Comparison of ENCODE assay signal across 12 cellular contexts in the genomic region with DNA sequence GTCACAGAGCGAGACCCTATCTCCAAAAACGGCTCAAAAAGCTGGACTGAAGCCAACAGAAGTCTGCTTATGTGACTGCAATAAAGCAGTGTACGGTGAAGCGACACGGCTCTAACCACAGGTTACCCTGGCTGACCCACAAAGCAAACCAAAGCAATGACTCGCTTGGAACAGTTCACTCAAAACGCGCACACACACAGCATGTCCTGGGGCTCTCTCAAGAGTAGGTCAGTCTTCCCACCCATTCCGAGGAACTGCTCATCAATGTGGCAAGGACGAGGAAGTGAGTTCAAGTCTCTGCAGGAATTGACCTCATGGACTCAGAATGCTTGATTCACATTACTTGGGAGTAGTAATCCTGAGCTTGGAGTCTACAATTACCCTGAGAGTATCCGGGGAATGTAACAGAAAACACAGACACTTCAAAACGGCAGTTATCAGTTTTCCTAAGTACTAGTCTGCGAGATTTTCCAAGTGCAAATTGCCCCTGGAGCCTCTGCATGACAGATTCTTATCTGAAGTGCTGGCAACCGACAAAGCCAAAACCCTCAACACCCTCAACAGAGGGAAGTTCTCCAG. TPM values are rescaled to one million over a fixed set of nuclear protein-coding genes. Genes with fewer than 3 reads are reported as not detected.
DNase-seq lines count a peak whose midpoint lies in the region; ATAC-seq, FAIRE-seq and TF ChIP-seq lines count a peak whose summit lies in the region.
"Had no signal": no experiment of that assay in that cellular context is flagged by ENCODE, and none has a peak within 500 bp of the region (broad histone marks: within the 10 kb centered on the region; RNA-seq: fewer than 3 reads in every experiment).

No MANE protein-coding gene starts in this region.

- TF ChIP-seq EP300 in A549 (IDR thresholded peaks at IDR 0.05): no peak

- 22% methylated on average over 14 of the region's 14 CpGs for WGBS in A549 (ENCODE audit: missing lambda C conversion rate)

- peaks cover 6% of the 10 kb centered on the region; the same call in 1 of the 2 replicates for H4K20me1 ChIP-seq in HCT116 (ENCODE audit: insufficient read depth)

- ATAC-seq in A549: peak; percentile 37 to 73; a peak in 3 of 6 replicates
- ATAC-seq in HCT116: peak; percentile 79
- no peak for ATAC-seq in T-cell (replicated peaks in 1 of 4)

- BruUV-seq in HCT116 (replicated peaks; lab: Mats Ljungman, UMichigan): no TSS peak

- H3K4me2 ChIP-seq in A549 (peak overlapping the region; percentile 65), HCT116 (ENCODE audit: low read length) (peak overlapping the region; percentile 46)

- peaks cover 67% of the 10 kb centered on the region for H3K36me3 Mint-ChIP-seq in activated CD4-positive, alpha-beta memory T cell treated with anti-CD3 and anti-CD28 coated beads, Interleukin-2, amount 10 ng/mL, durations not matched to agents 7 days and 5 days (ENCODE audit: low read depth)
- peaks cover 41% of the 10 kb centered on the region for H3K36me3 Mint-ChIP-seq in T-cell

- no peak overlapping the region for H3K27ac Mint-ChIP-seq in activated CD4-positive, alpha-beta memory T cell treated with anti-CD3 and anti-CD28 coated beads, Interleukin-2, amount 10 ng/mL, durations not matched to agents 7 days and 5 days
- no peak overlapping the region for H3K27ac Mint-ChIP-seq in T-cell

- DNase-seq in A549 (ENCODE audit: low read depth in 1 of 2, low spot score in 1 of 2): peak; percentile 43 to 78
- peak; percentile 61 for DNase-seq in HCT116 (ENCODE audit: low read depth, low spot score)
- peak; percentile 34 for DNase-seq in activated CD4-positive, alpha-beta memory T cell treated with anti-CD3 and anti-CD28 coated beads, Interleukin-2, amount 10 ng/mL, durations not matched to agents 7 days and 5 days
- DNase-seq in iris pigment epithelial cell (ENCODE audit: low read depth): peak; percentile 94
- DNase-seq in T-cell: no peak
- no peak for DNase-seq in germinal center (ENCODE audit: low spot score)
- no peak for DNase-seq in cerebellum (ENCODE audit: low spot score)
- DNase-seq in GM12892 (ENCODE audit: insufficient read length): no peak
- DNase-seq: DND-41, heart left ventricle, NCI-H1930, right cardiac atrium had no signal

- H3K9me2 ChIP-seq in HCT116 (ENCODE audit: insufficient read depth): no peaks in the 10 kb centered on the region

- peaks cover 20% of the 10 kb centered on the region for H3K4me1 Mint-ChIP-seq in activated CD4-positive, alpha-beta memory T cell treated with anti-CD3 and anti-CD28 coated beads, Interleukin-2, amount 10 ng/mL, durations not matched to agents 7 days and 5 days
- H3K4me1 Mint-ChIP-seq in T-cell: peaks cover 0 to 3% (median 0%) of the 10 kb centered on the region in 3 donors

- H3K4me3 ChIP-seq in A549 (no peak overlapping the region), HCT116 (replicated peaks in 1 of 2; ENCODE audit: low read depth in 1 of 2, low read length in 2 of 2) (no peak overlapping the region)
- H3K4me3 ChIP-seq: heart left ventricle had no signal

- no peak for TF ChIP-seq POLR2A in A549 (IDR thresholded peaks at IDR 0.05; ENCODE audit: low read length)
- TF ChIP-seq POLR2A in HCT116 (IDR thresholded peaks at IDR 0.05; ENCODE audit: borderline replicate concordance, extremely low read depth, insufficient read depth, insufficient read length): no peak
- no peak for TF ChIP-seq POLR2A in GM12892 (IDR thresholded peaks at IDR 0.05; ENCODE audit: low read depth, low read length)

- H3K9ac ChIP-seq in HCT116 (ENCODE audit: low read length): 0 out of 2 replicates have a peak overlapping the region, but pooled peaks have one; percentile 21

- peaks cover 49 to 56% of the 10 kb centered on the region in 2 experiments; a peak in 3 of 4 replicates for H3K36me3 ChIP-seq in HCT116 (ENCODE audit: control insufficient read depth in 1 of 2, insufficient read depth in 2 of 2, low read length in 2 of 2)

- H3K9me3 Mint-ChIP-seq in activated CD4-positive, alpha-beta memory T cell treated with anti-CD3 and anti-CD28 coated beads, Interleukin-2, amount 10 ng/mL, durations not matched to agents 7 days and 5 days: no peaks in the 10 kb centered on the region
- H3K9me3 Mint-ChIP-seq in T-cell: no peaks in the 10 kb centered on the region

- H3K4me1 ChIP-seq in A549: peaks cover 39% of the 10 kb centered on the region
- H3K4me1 ChIP-seq in HCT116 (ENCODE audit: control insufficient read depth in 1 of 2, insufficient read depth in 2 of 2, low read length in 2 of 2): peaks cover 24 to 36% of the 10 kb centered on the region in 2 experiments

- no peaks in the 10 kb centered on the region for H3K27me3 Mint-ChIP-seq in activated CD4-positive, alpha-beta memory T cell treated with anti-CD3 and anti-CD28 coated beads, Interleukin-2, amount 10 ng/mL, durations not matched to agents 7 days and 5 days
- no peaks in the 10 kb centered on the region for H3K27me3 Mint-ChIP-seq in T-cell

- intact Hi-C loops in HCT116 (cut with micrococcal nuclease): no loop called here

- no peaks in the 10 kb centered on the region for H3K27me3 ChIP-seq in HCT116 (ENCODE audit: insufficient read depth, low read length)
- H3K27me3 ChIP-seq: heart left ventricle had no signal

- no peak for TF ChIP-seq CTCF in A549 (IDR thresholded peaks at IDR 0.05)
- TF ChIP-seq CTCF in HCT116 (IDR thresholded peaks at IDR 0.05 in 2 of 3, conservative IDR thresholded peaks at IDR 0.05 in 1 of 3; ENCODE audit: borderline replicate concordance in 1 of 3, insufficient read depth in 1 of 3, low read depth in 2 of 3, low read length in 2 of 3): no peak

- H3K27ac ChIP-seq in A549: peak overlapping the region; percentile 42 to 68; a peak in 5 of 6 replicates
- H3K27ac ChIP-seq in HCT116 (ENCODE audit: low read depth, low read length): peak overlapping the region; percentile 29; the same call in 1 of the 2 replicates
- H3K27ac ChIP-seq: heart left ventricle had no signal

- peak; percentile 93 for FAIRE-seq in A549 (lab: Jason Lieb, UNC)
- FAIRE-seq in GM12892 (lab: Jason Lieb, UNC): no peak

- no peak overlapping the region for H3K4me3 Mint-ChIP-seq in activated CD4-positive, alpha-beta memory T cell treated with anti-CD3 and anti-CD28 coated beads, Interleukin-2, amount 10 ng/mL, durations not matched to agents 7 days and 5 days
- H3K4me3 Mint-ChIP-seq in T-cell: no peak overlapping the region

- peaks cover 11% of the 10 kb centered on the region; the same call in 1 of the 2 replicates for H3K79me2 ChIP-seq in HCT116 (ENCODE audit: insufficient read depth, low read length)

- H2AFZ ChIP-seq in HCT116 (ENCODE audit: low read depth, low read length, poor library complexity, severe bottlenecking): no peak overlapping the region

- H3K9me3 ChIP-seq in A549: no peaks in the 10 kb centered on the region
- H3K9me3 ChIP-seq in HCT116 (ENCODE audit: control insufficient read depth in 1 of 2, insufficient read depth in 1 of 2, low read depth in 1 of 2, low read length in 2 of 2): no peaks in the 10 kb centered on the region
- H3K9me3 ChIP-seq: heart left ventricle had no signal

- TF ChIP-seq RAD21 in A549 (conservative IDR thresholded peaks at IDR 0.05 in 1 of 2, IDR thresholded peaks at IDR 0.05 in 1 of 2) (no peak), HCT116 (IDR thresholded peaks at IDR 0.05; ENCODE audit: low read depth) (no peak)

- RAD21 ChIA-PET in HCT116 (lab: Charles Lee; ENCODE audit: low non-redundant PET in 1 of 2, low total read pairs in 2 of 2, uncharacterized antibody in 2 of 2, unreplicated experiment in 2 of 2): no interaction called here

- POLR2A ChIA-PET in A549 (lab: Yijun Ruan, JAX) (interaction anchor here (1.0 kb wide), 1 partner anchor 32 kb away, joined by 5 read pairs; the partner anchor contains the start of gene ARRB2), HCT116 (lab: Charles Lee) (no interaction called here), T-cell (lab: Charles Lee) (no interaction called here)
- POLR2A ChIA-PET in activated CD4-positive, alpha-beta memory T cell treated with anti-CD3 and anti-CD28 coated beads, Interleukin-2, amount 10 ng/mL, durations not matched to agents 7 days and 5 days (lab: Charles Lee): interaction anchor here (0.9 kb wide), 1 partner anchor 12 kb away, joined by 3 read pairs; no protein-coding TSS in a partner anchor

- CTCF ChIA-PET in A549 (lab: Yijun Ruan, JAX): interaction anchor here (0.7 to 2.1 kb wide), 8 partner anchors 10 to 217 kb away, joined by 3 to 6 read pairs (median 4); partner anchors contain the start of gene PELP1
- CTCF ChIA-PET in HCT116 (lab: Charles Lee): no interaction called here
- CTCF ChIA-PET in activated CD4-positive, alpha-beta memory T cell treated with anti-CD3 and anti-CD28 coated beads, Interleukin-2, amount 10 ng/mL, durations not matched to agents 7 days and 5 days (lab: Charles Lee): no interaction called here
- CTCF ChIA-PET in T-cell (lab: Charles Lee): no interaction called here

RNA-seq across cellular contexts. Expression of gene PELP1, which starts 25.4 kb away (rescaled TPM):
- polyA plus RNA-seq in A549 (2011; rRNA removed): 30.2 and 35.5 TPM in 2 replicates
- polyA plus RNA-seq in A549 (2012; cell fraction: cytosol; rRNA removed): 46.1 and 63.3 TPM in 2 replicates
- polyA plus RNA-seq in A549 (2012; cell fraction: nucleus; rRNA removed): 173 and 242 TPM in 2 replicates
- 52.5 to 60.0 TPM (median 56.1 TPM) in 3 replicates for polyA plus RNA-seq in A549 (2017; fragmentation: RNase III; extraction: RNeasy Plus Mini Kit Qiagen cat#74134 plus additional on column Dnase treatment)
- 55.6 and 68.2 TPM in 2 replicates for polyA minus RNA-seq in A549 (2011; rRNA and poly(A)+ RNA removed)
- 93.4 TPM for total RNA-seq in HCT116 (2021; ENCODE audit: unreplicated experiment)
- 46.9 and 47.5 TPM in 2 replicates for polyA plus RNA-seq in HCT116 (2012)
- 10 to 100 TPM; 67.7 to 69.2 TPM for total RNA-seq in activated CD4-positive, alpha-beta memory T cell treated with anti-CD3 and anti-CD28 coated beads, Interleukin-2, amount 10 ng/mL, durations not matched to agents 7 days and 5 days
- total RNA-seq in T-cell: 10 to 100 TPM; 50.0 to 88.3 (median 85.0) TPM
- total RNA-seq in cerebellum: 33.8 TPM
- 19.3 TPM for polyA plus RNA-seq in GM12892 (2012; ENCODE audit: missing spikeins)

RNA-seq across cellular contexts. Expression of gene ARRB2, which starts 31.9 kb away (rescaled TPM):
- polyA plus RNA-seq in A549 (2011; rRNA removed) (73.1 and 74.9 TPM in 2 replicates), A549 (2017; fragmentation: RNase III; extraction: RNeasy Plus Mini Kit Qiagen cat#74134 plus additional on column Dnase treatment) (61.0 to 68.2 TPM (median 67.8 TPM) in 3 replicates)
- 90.8 and 96.8 TPM in 2 replicates for polyA plus RNA-seq in A549 (2012; cell fraction: cytosol; rRNA removed)
- polyA plus RNA-seq in A549 (2012; cell fraction: nucleus; rRNA removed): 107 and 116 TPM in 2 replicates
- 66.9 and 67.5 TPM in 2 replicates for polyA minus RNA-seq in A549 (2011; rRNA and poly(A)+ RNA removed)
- total RNA-seq in HCT116 (2021; ENCODE audit: unreplicated experiment) (70.8 TPM), T-cell (100 to 1,000 TPM; 247 to 374 (median 325) TPM), cerebellum (20.7 TPM)
- polyA plus RNA-seq in HCT116 (2012): 74.1 and 74.4 TPM in 2 replicates
- 100 to 1,000 TPM; 372 to 378 TPM for total RNA-seq in activated CD4-positive, alpha-beta memory T cell treated with anti-CD3 and anti-CD28 coated beads, Interleukin-2, amount 10 ng/mL, durations not matched to agents 7 days and 5 days
- 37.4 TPM for polyA plus RNA-seq in GM12892 (2012; ENCODE audit: missing spikeins)

RNA-seq across cellular contexts. Expression of gene ALOX15, which starts 37.1 kb away (rescaled TPM):
- polyA plus RNA-seq in A549 (2011; rRNA removed) (0.12 and 0.15 TPM in 2 replicates), A549 (2017; fragmentation: RNase III; extraction: RNeasy Plus Mini Kit Qiagen cat#74134 plus additional on column Dnase treatment) (0.08 to 0.12 TPM in 2 of 3 replicates, not detected in the other)
- 0.07 and 0.08 TPM in 2 replicates for polyA plus RNA-seq in A549 (2012; cell fraction: cytosol; rRNA removed)
- polyA plus RNA-seq in A549 (2012; cell fraction: nucleus; rRNA removed): 0.17 and 0.24 TPM in 2 replicates
- polyA minus RNA-seq in A549 (2011; rRNA and poly(A)+ RNA removed): 0.17 and 0.19 TPM in 2 replicates
- total RNA-seq in HCT116 (2021; ENCODE audit: unreplicated experiment) (0.57 TPM), T-cell (under 1 TPM in 1 of 5 donors, not detected in 4; 0.13 TPM), cerebellum (0.27 TPM)
- polyA plus RNA-seq in HCT116 (2012): 0.06 and 0.21 TPM in 2 replicates
- total RNA-seq in activated CD4-positive, alpha-beta memory T cell treated with anti-CD3 and anti-CD28 coated beads, Interleukin-2, amount 10 ng/mL, durations not matched to agents 7 days and 5 days: not detected
- polyA plus RNA-seq in GM12892 (2012; ENCODE audit: missing spikeins): not detected
- polyA plus RNA-seq: heart left ventricle had no signal

RNA-seq across cellular contexts. Expression of gene MED11, which starts 52.7 kb away (rescaled TPM):
- 57.2 and 74.0 TPM in 2 replicates for polyA plus RNA-seq in A549 (2011; rRNA removed)
- 82.5 and 94.8 TPM in 2 replicates for polyA plus RNA-seq in A549 (2012; cell fraction: cytosol; rRNA removed)
- polyA plus RNA-seq in A549 (2012; cell fraction: nucleus; rRNA removed): 50.0 and 54.4 TPM in 2 replicates
- 52.6 to 62.5 TPM (median 58.1 TPM) in 3 replicates for polyA plus RNA-seq in A549 (2017; fragmentation: RNase III; extraction: RNeasy Plus Mini Kit Qiagen cat#74134 plus additional on column Dnase treatment)
- polyA minus RNA-seq in A549 (2011; rRNA and poly(A)+ RNA removed): 32.2 and 41.0 TPM in 2 replicates
- 13.7 TPM for total RNA-seq in HCT116 (2021; ENCODE audit: unreplicated experiment)
- polyA plus RNA-seq in HCT116 (2012): 16.6 and 19.1 TPM in 2 replicates
- 10 to 100 TPM; 24.6 to 25.3 TPM for total RNA-seq in activated CD4-positive, alpha-beta memory T cell treated with anti-CD3 and anti-CD28 coated beads, Interleukin-2, amount 10 ng/mL, durations not matched to agents 7 days and 5 days
- 10 to 100 TPM in 4 of 5 donors, 1 to 10 TPM in 1; 9.0 to 33.1 (median 28.6) TPM for total RNA-seq in T-cell
- total RNA-seq in cerebellum: 8.9 TPM
- polyA plus RNA-seq in GM12892 (2012; ENCODE audit: missing spikeins): 27.9 TPM

Comparison
In these comparisons a context has a peak if more than half of its experiments do, and no peak if none do; other contexts are left out.
1. ATAC-seq: peak in A549 (2 of 2) and HCT116 (single experiment); none in T-cell (0 of 4).
2. DNase-seq: peak in A549 (2 of 2), HCT116 (single experiment), activated CD4-positive, alpha-beta memory T cell treated with anti-CD3 and anti-CD28 coated beads, Interleukin-2, amount 10 ng/mL, durations not matched to agents 7 days and 5 days (single experiment) and iris pigment epithelial cell (single experiment); none in T-cell (0 of 34), germinal center (single experiment), cerebellum (single experiment) and GM12892 (single experiment).
3. POLR2A ChIA-PET loops: an anchor here in A549 (1.0 kb wide) and activated CD4-positive, alpha-beta memory T cell treated with anti-CD3 and anti-CD28 coated beads, Interleukin-2, amount 10 ng/mL, durations not matched to agents 7 days and 5 days (0.9 kb wide); none called in HCT116 and T-cell.
4. Of the 6 proteins assayed by ChIP-seq in both A549 and HCT116: peak only in A549: none; only in HCT116: MAX; in both: none; in neither: 5.